In the genomic region with DNA sequence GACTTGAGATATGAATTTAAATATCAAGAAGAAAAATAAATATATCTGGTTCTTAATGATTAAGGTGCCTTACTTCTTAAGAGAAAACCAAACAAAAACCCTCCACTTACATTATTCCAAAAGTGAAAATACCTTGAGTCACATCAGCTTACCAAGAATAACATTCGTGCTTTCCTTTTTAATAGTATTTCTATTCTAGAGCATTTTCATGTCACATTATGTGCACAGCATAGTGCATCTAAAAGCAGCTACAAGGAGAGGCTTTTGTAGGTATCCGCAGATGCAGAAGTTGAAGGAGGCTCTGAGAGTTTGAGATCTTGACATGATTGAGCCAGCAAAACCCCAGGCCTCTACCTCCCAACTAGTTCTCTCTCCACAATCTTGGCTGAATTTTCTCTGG, we compare ENCODE assay signal across 28 cellular contexts.
DNase-seq lines count a peak whose midpoint lies in the region; ATAC-seq and TF ChIP-seq lines count a peak whose summit lies in the region.
"Had no signal": no experiment of that assay in that cellular context is flagged by ENCODE, and none has a peak within 500 bp of the region (broad histone marks: within the 10 kb centered on the region; RNA-seq: fewer than 3 reads in every experiment).

No MANE protein-coding gene starts in this region.

- no peaks in the 10 kb centered on the region for H3K4me1 ChIP-seq in breast epithelium
- H3K4me1 ChIP-seq: Caco-2, colonic mucosa had no signal

- no peaks in the 10 kb centered on the region for H3K27me3 ChIP-seq in breast epithelium
- H3K27me3 ChIP-seq: colonic mucosa, esophagus squamous epithelium, gastrocnemius medialis, hepatocyte had no signal

- no peak for TF ChIP-seq POLR2A in breast epithelium (IDR thresholded peaks at IDR 0.05)

- H3K4me3 ChIP-seq in breast epithelium: no peak overlapping the region
- H3K4me3 ChIP-seq: colonic mucosa, esophagus squamous epithelium, gastrocnemius medialis, hepatocyte, PC-9 had no signal

- intact Hi-C loops in breast epithelium (cut with DNase I; ENCODE audit: low total_unique reads): no loop called here

- ATAC-seq in GM18517 (IDR thresholded peaks at IDR 0.05; ENCODE audit: unreplicated experiment) (peak; percentile 58), GM21360 (IDR thresholded peaks at IDR 0.05; ENCODE audit: unreplicated experiment) (peak; percentile 75), HG02870 (IDR thresholded peaks at IDR 0.05; ENCODE audit: unreplicated experiment) (peak; percentile 77), HG03575 (IDR thresholded peaks at IDR 0.05; ENCODE audit: extremely low read depth, insufficient number of reproducible peaks, low FRiP score, unreplicated experiment) (peak; percentile 75)
- ATAC-seq: gastrocnemius medialis; HCT116; left lobe of liver; sciatic nerve; stimulated activated naive CD8-positive, alpha-beta T cell treated with anti-CD3 and anti-CD28 coated beads, Interleukin-15, Interleukin-2, amounts not matched to agents 100 U/mL and 50 U/mL, for 24 hours had no signal

- TF ChIP-seq CTCF in breast epithelium (IDR thresholded peaks at IDR 0.05): no peak

- DNase-seq in AML-193 (lab: John Stamatoyannopoulos, UW) (no peak), HPDE6-E6E7 (ENCODE audit: extremely low spot score) (no peak), breast epithelium (ENCODE audit: low spot score in 2 of 2) (no peak), DMS79 treated with DMSO at 0.1 percent for 48 hours (lab: John Stamatoyannopoulos, UW) (no peak)
- DNase-seq: activated CD4-positive, alpha-beta T cell treated with anti-CD3 and anti-CD28 coated beads for 4 hours; activated naive CD4-positive, alpha-beta T cell treated with anti-CD3 and anti-CD28 coated beads, Interleukin-2, amount 10 ng/mL, durations not matched to agents 7 days and 5 days; activated T-cell treated with anti-CD3 and anti-CD28 coated beads, Interleukin-2, amount 50 U/mL, for 48 hours; C1 segment of cervical spinal cord; Caco-2; colonic mucosa; DND-41; esophagus squamous epithelium; gastrocnemius medialis; mesenchymal stem cell; NCI-H1105 treated with DMSO at 0.1 percent for 48 hours; NCI-H2107; NCI-H446 treated with DMSO at 0.1 percent for 48 hours; PC-9; Right ventricle myocardium superior; stimulated activated naive CD8-positive, alpha-beta T cell treated with anti-CD3 and anti-CD28 coated beads, Interleukin-15, Interleukin-2, amounts not matched to agents 100 U/mL and 50 U/mL, for 24 hours had no signal

- no peaks in the 10 kb centered on the region for H3K9me3 ChIP-seq in breast epithelium
- H3K9me3 ChIP-seq: Caco-2, colonic mucosa, esophagus squamous epithelium, gastrocnemius medialis had no signal

- H3K36me3 ChIP-seq in breast epithelium: no peaks in the 10 kb centered on the region
- H3K36me3 ChIP-seq: colonic mucosa, esophagus squamous epithelium had no signal

- H3K27ac ChIP-seq in breast epithelium: no peak overlapping the region
- H3K27ac ChIP-seq: colonic mucosa, esophagus squamous epithelium, gastrocnemius medialis, hepatocyte, PC-9 had no signal
